Comparison of ENCODE assay signal across 8 cellular contexts in the genomic region with DNA sequence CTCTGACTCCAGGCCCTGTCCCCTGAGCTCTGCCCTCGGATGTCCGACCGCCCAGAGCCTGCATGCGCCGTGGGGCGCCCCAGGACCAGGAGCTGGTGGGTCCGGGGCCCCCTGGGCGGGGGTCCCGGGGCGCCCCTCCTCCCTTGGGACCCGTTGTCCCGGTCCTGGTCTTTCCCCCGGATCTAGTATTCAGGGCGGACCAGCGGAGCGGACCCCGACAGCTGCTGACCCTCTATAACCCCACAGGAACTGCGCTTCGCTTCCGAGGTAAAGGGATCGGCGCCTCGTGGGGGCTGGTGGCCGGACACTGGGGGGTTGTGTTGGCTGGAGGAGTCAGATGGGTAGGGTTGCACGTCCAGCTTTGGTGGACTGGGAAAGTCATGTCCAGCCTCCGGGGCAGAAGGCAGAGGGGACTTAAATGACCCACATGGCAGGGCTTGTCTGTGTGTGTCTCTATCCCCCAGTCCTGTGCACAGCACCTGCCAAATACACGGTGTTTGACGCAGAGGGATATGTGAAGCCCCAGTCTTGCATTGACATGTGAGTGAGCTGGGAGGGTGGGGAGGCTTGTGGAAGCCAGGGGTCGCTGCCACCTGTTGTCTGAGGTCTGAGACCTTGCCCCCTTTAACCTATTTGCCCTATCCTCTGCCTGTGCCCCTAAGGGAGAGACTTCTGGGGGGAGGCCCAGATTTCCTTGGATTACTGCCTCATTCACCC. TPM values are rescaled to one million over a fixed set of nuclear protein-coding genes. Genes with fewer than 3 reads are reported as not detected.
DNase-seq lines count a peak whose midpoint lies in the region; ATAC-seq and TF ChIP-seq lines count a peak whose summit lies in the region.

No MANE protein-coding gene starts in this region.

- no peak for ATAC-seq in stimulated activated naive CD8-positive, alpha-beta T cell treated with anti-CD3 and anti-CD28 coated beads, Interleukin-15, Interleukin-2, amounts not matched to agents 100 U/mL and 50 U/mL, for 24 hours
- no peak for ATAC-seq in HG02642 (IDR thresholded peaks at IDR 0.05; ENCODE audit: poor library complexity, unreplicated experiment)

- peak; percentile 29 for TF ChIP-seq CTCF in epithelial cell of proximal tubule (conservative IDR thresholded peaks at IDR 0.05; ENCODE audit: low read depth, low read length)
- TF ChIP-seq CTCF in neural crest cell (conservative IDR thresholded peaks at IDR 0.05): peak; percentile 27

- DNase-seq in stimulated activated naive CD8-positive, alpha-beta T cell treated with anti-CD3 and anti-CD28 coated beads, Interleukin-15, Interleukin-2, amounts not matched to agents 100 U/mL and 50 U/mL, for 24 hours: no peak
- DNase-seq in SK-MEL-5 (ENCODE audit: low read depth, low spot score) (peak; percentile 37), epithelial cell of proximal tubule (ENCODE audit: low read depth) (no peak), neural crest cell (ENCODE audit: low read depth, low spot score) (no peak), NCI-H1694 treated with DMSO at 0.1 percent for 48 hours (lab: John Stamatoyannopoulos, UW) (no peak)
- no peak for DNase-seq in stimulated activated CD4-positive, alpha-beta T cell treated with anti-CD3 and anti-CD28 coated beads, Interleukin-12 subunit alpha, Interleukin-12 subunit beta, amount 100 ng/mL, for 4 hours

- no peaks in the 10 kb centered on the region for H3K27me3 Mint-ChIP-seq in stimulated activated naive CD8-positive, alpha-beta T cell treated with anti-CD3 and anti-CD28 coated beads, Interleukin-15, Interleukin-2, amounts not matched to agents 100 ng/mL and 50 ng/mL, for 24 hours
- peaks cover 6% of the 10 kb centered on the region for H3K27me3 Mint-ChIP-seq in neural crest cell (ENCODE audit: low read depth)

- H3K27ac Mint-ChIP-seq in stimulated activated naive CD8-positive, alpha-beta T cell treated with anti-CD3 and anti-CD28 coated beads, Interleukin-15, Interleukin-2, amounts not matched to agents 100 ng/mL and 50 ng/mL, for 24 hours: peak overlapping the region; percentile 49
- no peak overlapping the region for H3K27ac Mint-ChIP-seq in neural crest cell (ENCODE audit: unreplicated experiment)

- H3K4me3 Mint-ChIP-seq in stimulated activated naive CD8-positive, alpha-beta T cell treated with anti-CD3 and anti-CD28 coated beads, Interleukin-15, Interleukin-2, amounts not matched to agents 100 ng/mL and 50 ng/mL, for 24 hours: peak overlapping the region; percentile 85
- H3K4me3 Mint-ChIP-seq in neural crest cell: peak overlapping the region; percentile 98

- peaks cover 12% of the 10 kb centered on the region for H3K4me1 Mint-ChIP-seq in stimulated activated naive CD8-positive, alpha-beta T cell treated with anti-CD3 and anti-CD28 coated beads, Interleukin-15, Interleukin-2, amounts not matched to agents 100 ng/mL and 50 ng/mL, for 24 hours (ENCODE audit: low read depth)
- H3K4me1 Mint-ChIP-seq in neural crest cell: peaks cover 5% of the 10 kb centered on the region

- peak overlapping the region; percentile 98 for H3K4me3 ChIP-seq in epithelial cell of proximal tubule (ENCODE audit: low read depth, low read length)

- no peaks in the 10 kb centered on the region for H3K36me3 Mint-ChIP-seq in stimulated activated naive CD8-positive, alpha-beta T cell treated with anti-CD3 and anti-CD28 coated beads, Interleukin-15, Interleukin-2, amounts not matched to agents 100 ng/mL and 50 ng/mL, for 24 hours (ENCODE audit: low read depth)
- no peaks in the 10 kb centered on the region for H3K36me3 Mint-ChIP-seq in neural crest cell (ENCODE audit: low read depth)

- in situ Hi-C loops in SK-MEL-5 (cut with HindIII; ENCODE audit: low pct_unique_long_range_greater_than_20kb, low sequenced_read_pairs): no loop called here

- no peaks in the 10 kb centered on the region for H3K9me3 Mint-ChIP-seq in stimulated activated naive CD8-positive, alpha-beta T cell treated with anti-CD3 and anti-CD28 coated beads, Interleukin-15, Interleukin-2, amounts not matched to agents 100 ng/mL and 50 ng/mL, for 24 hours
- no peaks in the 10 kb centered on the region for H3K9me3 Mint-ChIP-seq in neural crest cell

RNA-seq across cellular contexts. Expression of a gene that starts 0.5 kb away (rescaled TPM):
- total RNA-seq in SK-MEL-5 (2014; rRNA removed; shearing (Covaris generic)): 14.0 and 16.7 TPM in 2 replicates
- polyA plus RNA-seq in SK-MEL-5 (2015; cell fraction: cytosol; rRNA removed): 28.9 and 49.1 TPM in 2 replicates
- polyA plus RNA-seq in SK-MEL-5 (2015; cell fraction: nucleus; rRNA removed): 35.4 and 42.9 TPM in 2 replicates
- 12.1 and 17.0 TPM in 2 replicates for total RNA-seq in epithelial cell of proximal tubule
- 24.3 and 27.9 TPM in 2 replicates for total RNA-seq in neural crest cell

RNA-seq across cellular contexts. Expression of a gene that starts 10.7 kb away (rescaled TPM):
- total RNA-seq in SK-MEL-5 (2014; rRNA removed; shearing (Covaris generic)): 0.59 and 1.1 TPM in 2 replicates
- 2.8 and 3.9 TPM in 2 replicates for polyA plus RNA-seq in SK-MEL-5 (2015; cell fraction: cytosol; rRNA removed)
- 23.1 and 50.7 TPM in 2 replicates for polyA plus RNA-seq in SK-MEL-5 (2015; cell fraction: nucleus; rRNA removed)
- total RNA-seq in epithelial cell of proximal tubule (1.4 and 4.4 TPM in 2 replicates), neural crest cell (13.7 and 16.7 TPM in 2 replicates)

RNA-seq across cellular contexts. Expression of a gene that starts 26.8 kb away (rescaled TPM):
- 0.13 and 0.55 TPM in 2 replicates for total RNA-seq in SK-MEL-5 (2014; rRNA removed; shearing (Covaris generic))
- 1.9 and 3.2 TPM in 2 replicates for polyA plus RNA-seq in SK-MEL-5 (2015; cell fraction: cytosol; rRNA removed)
- polyA plus RNA-seq in SK-MEL-5 (2015; cell fraction: nucleus; rRNA removed): 4.4 and 8.3 TPM in 2 replicates
- total RNA-seq in epithelial cell of proximal tubule: 0.80 and 1.0 TPM in 2 replicates
- 0.50 and 0.61 TPM in 2 replicates for total RNA-seq in neural crest cell

RNA-seq across cellular contexts. Expression of a gene that starts 27.0 kb away (rescaled TPM):
- total RNA-seq in SK-MEL-5 (2014; rRNA removed; shearing (Covaris generic)): 4.6 and 5.5 TPM in 2 replicates
- 35.1 and 36.0 TPM in 2 replicates for polyA plus RNA-seq in SK-MEL-5 (2015; cell fraction: cytosol; rRNA removed)
- 164 and 195 TPM in 2 replicates for polyA plus RNA-seq in SK-MEL-5 (2015; cell fraction: nucleus; rRNA removed)
- total RNA-seq in epithelial cell of proximal tubule: 36.8 and 62.0 TPM in 2 replicates
- 44.2 and 46.6 TPM in 2 replicates for total RNA-seq in neural crest cell

RNA-seq across cellular contexts. Expression of a gene that starts 28.5 kb away (rescaled TPM):
- 0.29 and 1.6 TPM in 2 replicates for total RNA-seq in SK-MEL-5 (2014; rRNA removed; shearing (Covaris generic))
- 0.24 and 0.41 TPM in 2 replicates for polyA plus RNA-seq in SK-MEL-5 (2015; cell fraction: cytosol; rRNA removed)
- 0.56 and 2.3 TPM in 2 replicates for polyA plus RNA-seq in SK-MEL-5 (2015; cell fraction: nucleus; rRNA removed)
- 1.1 and 5.9 TPM in 2 replicates for total RNA-seq in epithelial cell of proximal tubule
- total RNA-seq in neural crest cell: 1.7 and 2.4 TPM in 2 replicates
